19 cellular contexts compared by ENCODE assay signal in the genomic region with DNA sequence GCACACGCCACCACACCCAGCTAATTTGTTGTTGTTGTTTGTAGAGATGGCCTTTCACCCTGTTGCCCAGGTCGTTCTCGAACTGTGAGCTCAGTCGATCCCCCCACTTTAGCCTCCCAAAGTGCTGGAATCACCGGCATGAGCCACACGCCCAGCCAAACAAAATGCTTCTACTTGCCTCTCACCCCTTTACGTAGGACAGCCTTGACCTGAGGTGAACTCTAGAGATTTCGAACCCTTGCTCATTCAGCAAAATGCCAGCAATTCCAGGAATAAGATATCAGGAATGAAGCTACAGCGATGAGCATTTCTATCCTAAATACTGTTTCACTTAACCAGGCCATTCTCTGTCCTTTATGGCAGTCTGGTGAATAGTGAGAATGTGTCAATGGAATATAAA.
"Had no signal": no experiment of that assay in that cellular context is flagged by ENCODE, and none has a peak within 500 bp of the region (broad histone marks: within the 10 kb centered on the region; RNA-seq: fewer than 3 reads in every experiment).

No MANE protein-coding gene starts in this region.

- H3K27me3 ChIP-seq: adrenal gland, left lung, right atrium auricular region, upper lobe of left lung had no signal

- H3K4me2 ChIP-seq: SK-N-SH had no signal

- H3K9me3 ChIP-seq: adrenal gland, left lung, prostate gland, right atrium auricular region, SK-N-SH, upper lobe of left lung had no signal

- DNase-seq: activated CD4-positive, alpha-beta T cell treated with anti-CD3 and anti-CD28 coated beads, Interleukin-2, amount 10 ng/mL, durations not matched to agents 24 days and 14 days; activated gamma-delta T cell treated with Interleukin-2 at 50 U/mL for 16 hours; activated T-cell treated with anti-CD3 and anti-CD28 coated beads for 4 hours; dermis blood vessel endothelial cell; effector memory CD8-positive, alpha-beta T cell; mammary epithelial cell; midbrain; stimulated activated CD4-positive, alpha-beta T cell treated with anti-CD3 and anti-CD28 coated beads, Interleukin-2, amount 100 ng/mL, for 24 hours; stimulated activated naive CD8-positive, alpha-beta T cell treated with anti-CD3 and anti-CD28 coated beads, Interleukin-15, amount 100 ng/mL, for 72 hours; T-cell; T-helper 9 cell; upper lobe of left lung had no signal

- ATAC-seq: activated naive CD4-positive, alpha-beta T cell treated with anti-CD3 and anti-CD28 coated beads, Interleukin-2, amount 50 U/mL, for 72 hours; effector memory CD8-positive, alpha-beta T cell; left lung; stimulated activated naive CD8-positive, alpha-beta T cell treated with anti-CD3 and anti-CD28 coated beads, Interleukin-15, amount 100 ng/mL, for 72 hours; T-cell had no signal

- H3K4me1 Mint-ChIP-seq: activated CD4-positive, alpha-beta T cell treated with anti-CD3 and anti-CD28 coated beads, Interleukin-2, amount 10 ng/mL, durations not matched to agents 24 days and 14 days; stimulated activated naive CD8-positive, alpha-beta T cell treated with anti-CD3 and anti-CD28 coated beads, Interleukin-15, amount 100 ng/mL, for 72 hours; T-cell had no signal

- H3K4me3 ChIP-seq: adrenal gland, left lung, prostate gland, right atrium auricular region, upper lobe of left lung had no signal

- H3K36me3 Mint-ChIP-seq: activated naive CD4-positive, alpha-beta T cell treated with anti-CD3 and anti-CD28 coated beads, Interleukin-2, amount 50 U/mL, for 72 hours; T-cell had no signal

- H3K27ac Mint-ChIP-seq: activated CD4-positive, alpha-beta T cell treated with anti-CD3 and anti-CD28 coated beads, Interleukin-2, amount 10 ng/mL, durations not matched to agents 24 days and 14 days; activated T-helper 1 cell treated with anti-CD3 and anti-CD28 coated beads, Interleukin-12 subunit alpha, Interleukin-12 subunit beta, Interleukin-2, Interleukin-4 antibody, amounts not matched to agents 30 ng/mL and 10 ng/mL and 1 ng/mL, durations not matched to agents 14 hours and 24 hours and 36 hours; effector memory CD8-positive, alpha-beta T cell; T-cell had no signal

- H3K4me3 Mint-ChIP-seq: activated CD4-positive, alpha-beta T cell treated with anti-CD3 and anti-CD28 coated beads, Interleukin-2, amount 10 ng/mL, durations not matched to agents 24 days and 14 days; activated T-helper 1 cell treated with anti-CD3 and anti-CD28 coated beads, Interleukin-12 subunit alpha, Interleukin-12 subunit beta, Interleukin-2, Interleukin-4 antibody, amounts not matched to agents 30 ng/mL and 10 ng/mL and 1 ng/mL, durations not matched to agents 14 hours and 24 hours and 36 hours; effector memory CD8-positive, alpha-beta T cell; stimulated activated naive CD8-positive, alpha-beta T cell treated with anti-CD3 and anti-CD28 coated beads, Interleukin-15, amount 100 ng/mL, for 72 hours; T-cell had no signal

- H3K4me1 ChIP-seq: adrenal gland, prostate gland, right atrium auricular region, upper lobe of left lung had no signal

- H3K27ac ChIP-seq: adrenal gland, left lung, prostate gland, right atrium auricular region, upper lobe of left lung had no signal

- H3K9me3 Mint-ChIP-seq: activated CD4-positive, alpha-beta T cell treated with anti-CD3 and anti-CD28 coated beads, Interleukin-2, amount 10 ng/mL, durations not matched to agents 24 days and 14 days; activated naive CD4-positive, alpha-beta T cell treated with anti-CD3 and anti-CD28 coated beads, Interleukin-2, amount 50 U/mL, for 72 hours; activated T-helper 1 cell treated with anti-CD3 and anti-CD28 coated beads, Interleukin-12 subunit alpha, Interleukin-12 subunit beta, Interleukin-2, Interleukin-4 antibody, amounts not matched to agents 30 ng/mL and 10 ng/mL and 1 ng/mL, durations not matched to agents 14 hours and 24 hours and 36 hours; effector memory CD8-positive, alpha-beta T cell; stimulated activated naive CD8-positive, alpha-beta T cell treated with anti-CD3 and anti-CD28 coated beads, Interleukin-15, amount 100 ng/mL, for 72 hours; T-cell had no signal

- H3K27me3 Mint-ChIP-seq: activated CD4-positive, alpha-beta T cell treated with anti-CD3 and anti-CD28 coated beads, Interleukin-2, amount 10 ng/mL, durations not matched to agents 24 days and 14 days; stimulated activated naive CD8-positive, alpha-beta T cell treated with anti-CD3 and anti-CD28 coated beads, Interleukin-15, amount 100 ng/mL, for 72 hours; T-cell had no signal
